In genomic region chr14:96592591-96593388, GRCh38 we compare ENCODE assay signal across 8 cellular contexts.
A peak's percentile ranks its signal among the peaks of the same experiment; 100 is the strongest.
DNase-seq lines count a peak whose midpoint lies in the region; ATAC-seq and TF ChIP-seq lines count a peak whose summit lies in the region.

No MANE protein-coding gene starts in this region.

- ATAC-seq in GM21360 (IDR thresholded peaks at IDR 0.05; ENCODE audit: unreplicated experiment) = peak; percentile 90

- peak overlapping the region; percentile 77 for H3K4me3 ChIP-seq in ACC112 (ENCODE audit: low read depth, low read length)
- H3K4me3 ChIP-seq in fibroblast of the aortic adventitia (ENCODE audit: low read depth, low read length) = peak overlapping the region; percentile 58

- H3K27ac ChIP-seq in ACC112 (ENCODE audit: low read depth, low read length) = no peak overlapping the region

- H3K36me3 ChIP-seq in ACC112 (ENCODE audit: insufficient read depth, low read length) = no peaks in the 10 kb centered on the region

- H3K27me3 Mint-ChIP-seq in IgD-negative memory B cell (peaks cover 16% of the 10 kb centered on the region), type B pancreatic cell (peaks cover 6% of the 10 kb centered on the region)

- H3K27me3 ChIP-seq in ACC112 (ENCODE audit: insufficient read depth, low read length) = peaks cover 47% of the 10 kb centered on the region

- in situ Hi-C loops in G401 (cut with HindIII; ENCODE audit: low sequenced_read_pairs) = no loop called here

- H3K4me1 ChIP-seq in ACC112 (ENCODE audit: control insufficient read depth, insufficient read depth, low read length, unreplicated experiment) = no peaks in the 10 kb centered on the region

- H3K36me3 Mint-ChIP-seq in IgD-negative memory B cell (no peaks in the 10 kb centered on the region), type B pancreatic cell (no peaks in the 10 kb centered on the region)

- TF ChIP-seq CTCF in fibroblast of the aortic adventitia (IDR thresholded peaks at IDR 0.05; ENCODE audit: insufficient read depth, low read length) (no peak), type B pancreatic cell (conservative IDR thresholded peaks at IDR 0.05) (no peak)

- H3K4me1 Mint-ChIP-seq in IgD-negative memory B cell (peaks cover 3 to 8% (median 5%) of the 10 kb centered on the region in 3 donors), type B pancreatic cell (ENCODE audit: unreplicated experiment) (peaks cover 7% of the 10 kb centered on the region)

- peak; percentile 58 for DNase-seq in activated T-helper 1 cell treated with Interleukin-2 at 50 U/mL for 16 hours (ENCODE audit: low read depth)
- DNase-seq in fibroblast of the aortic adventitia (ENCODE audit: low read depth) = peak; percentile 19
- peak; percentile 12 for DNase-seq in occipital lobe (lab: John Stamatoyannopoulos, UW)
- DNase-seq in type B pancreatic cell (ENCODE audit: extremely low spot score, unreplicated experiment) = no peak
- DNase-seq in G401 (ENCODE audit: low spot score) = no peak

- H3K27ac Mint-ChIP-seq in IgD-negative memory B cell (no peak overlapping the region), type B pancreatic cell (no peak overlapping the region)

- no peaks in the 10 kb centered on the region for H3K9me3 Mint-ChIP-seq in IgD-negative memory B cell
- no peaks in the 10 kb centered on the region for H3K9me3 Mint-ChIP-seq in type B pancreatic cell

- H3K4me3 Mint-ChIP-seq in IgD-negative memory B cell (peak overlapping the region; percentile 77 to 92 (median 84)), type B pancreatic cell (peak overlapping the region; percentile 44)

- H3K79me2 ChIP-seq in ACC112 (ENCODE audit: control insufficient read depth, insufficient read depth, low read length, unreplicated experiment) = no peaks in the 10 kb centered on the region

- H2AFZ ChIP-seq in ACC112 (ENCODE audit: low read length, unreplicated experiment) = peak overlapping the region; percentile 92

Comparison
In these comparisons a context has a peak if more than half of its experiments do, and no peak if none do; other contexts are left out.
1. DNase-seq: peak in activated T-helper 1 cell treated with Interleukin-2 at 50 U/mL for 16 hours (single experiment), fibroblast of the aortic adventitia (single experiment) and occipital lobe (single experiment); none in type B pancreatic cell (single experiment) and G401 (single experiment).